ENCODE assay signal across 7 cellular contexts in genomic region chr6:155185041-155185440, GRCh38.
DNase-seq lines count a peak whose midpoint lies in the region; ATAC-seq and TF ChIP-seq lines count a peak whose summit lies in the region.
"Not testable (repeated sequence)": the region's sequence is repeated elsewhere in the genome, so short reads cannot be mapped to it uniquely, and the experiment has no call there.

No MANE protein-coding gene starts in this region.

- peaks cover 47 to 63% (median 57%) of the 10 kb centered on the region in 3 donors for H3K4me1 Mint-ChIP-seq in IgD-negative memory B cell
- peaks cover 58% of the 10 kb centered on the region for H3K4me1 Mint-ChIP-seq in activated T-helper 2 cell treated with anti-CD3 and anti-CD28 coated beads, Interferon-gamma antibody, Interleukin-2, Interleukin-4, amounts not matched to agents 10 μg/mL and 5 μg/mL and 100 μg/mL, durations not matched to agents 14 hours and 24 hours and 36 hours (ENCODE audit: low read depth)
- peaks cover 51% of the 10 kb centered on the region for H3K4me1 Mint-ChIP-seq in stimulated activated memory B cell treated with anti-CD40 and anti-IgM and Interleukin-4, amounts not matched to agents 10 μg/mL and 1 μg/mL and 100 μg/mL, for 72 hours

- not testable (repeated sequence) for ATAC-seq in stimulated activated memory B cell treated with anti-CD40 and anti-IgM and Interleukin-4, amounts not matched to agents 10 μg/mL and 1 μg/mL and 100 μg/mL, for 72 hours

- POLR2A ChIA-PET in PC-9 (lab: Charles Lee; ENCODE audit: unreplicated experiment), result interaction anchor here (0.6 to 1.0 kb wide), 5 partner anchors 12 to 72 kb away, joined by 3 to 28 read pairs (median 5); no protein-coding TSS in a partner anchor

- H3K36me3 Mint-ChIP-seq in IgD-negative memory B cell; stimulated activated memory B cell treated with anti-CD40 and anti-IgM and Interleukin-4, amounts not matched to agents 10 μg/mL and 1 μg/mL and 100 μg/mL, for 72 hours: not testable (repeated sequence)
- H3K36me3 Mint-ChIP-seq in activated T-helper 2 cell treated with anti-CD3 and anti-CD28 coated beads, Interferon-gamma antibody, Interleukin-2, Interleukin-4, amounts not matched to agents 10 μg/mL and 5 μg/mL and 100 μg/mL, durations not matched to agents 14 hours and 24 hours and 36 hours (ENCODE audit: low read depth), result peaks cover 56% of the 10 kb centered on the region

- not testable (repeated sequence) for H3K27ac ChIP-seq in DOHH2 (ENCODE audit: low read depth, low read length)
- peak overlapping the region; percentile 87 for H3K27ac ChIP-seq in PC-9
- H3K27ac ChIP-seq in SU-DHL-6 (ENCODE audit: low read depth, low read length), result peak overlapping the region; percentile 97
- H3K27ac ChIP-seq in epithelial cell of prostate, result peak overlapping the region; percentile 52

- peak overlapping the region; percentile 78 for H3K9ac ChIP-seq in SU-DHL-6 (ENCODE audit: low read length)

- peak overlapping the region; percentile 87 to 94 (median 88) for H3K27ac Mint-ChIP-seq in IgD-negative memory B cell
- peak overlapping the region; percentile 46 for H3K27ac Mint-ChIP-seq in activated T-helper 2 cell treated with anti-CD3 and anti-CD28 coated beads, Interferon-gamma antibody, Interleukin-2, Interleukin-4, amounts not matched to agents 10 μg/mL and 5 μg/mL and 100 μg/mL, durations not matched to agents 14 hours and 24 hours and 36 hours
- H3K27ac Mint-ChIP-seq in stimulated activated memory B cell treated with anti-CD40 and anti-IgM and Interleukin-4, amounts not matched to agents 10 μg/mL and 1 μg/mL and 100 μg/mL, for 72 hours, result peak overlapping the region; percentile 94

- intact Hi-C loops in PC-9 (cut with micrococcal nuclease; ENCODE audit: unreplicated experiment), result loop anchor here (1.0 to 5.0 kb wide), 3 partner anchors 39 to 127 kb away; partner anchors contain the start of gene TFB1M
- intact Hi-C loops in activated T-helper 2 cell treated with anti-CD3 and anti-CD28 coated beads, Interferon-gamma antibody, Interleukin-2, Interleukin-4, amounts not matched to agents 10 μg/mL and 5 μg/mL and 100 μg/mL, durations not matched to agents 14 hours and 24 hours and 36 hours (cut with micrococcal nuclease), result loop anchor here (5.0 kb wide), 1 partner anchor 578 kb away; no protein-coding TSS in a partner anchor

- H2AFZ ChIP-seq in PC-9; SU-DHL-6 (ENCODE audit: low read depth, low read length, severe bottlenecking): not testable (repeated sequence)

- H4K20me1 ChIP-seq in DOHH2 (ENCODE audit: control insufficient read depth, insufficient read depth, low read depth, low read length); PC-9 (ENCODE audit: insufficient read depth); SU-DHL-6 (ENCODE audit: low read depth, low read length): not testable (repeated sequence)

- H3K9me3 Mint-ChIP-seq in IgD-negative memory B cell; activated T-helper 2 cell treated with anti-CD3 and anti-CD28 coated beads, Interferon-gamma antibody, Interleukin-2, Interleukin-4, amounts not matched to agents 10 μg/mL and 5 μg/mL and 100 μg/mL, durations not matched to agents 14 hours and 24 hours and 36 hours; stimulated activated memory B cell treated with anti-CD40 and anti-IgM and Interleukin-4, amounts not matched to agents 10 μg/mL and 1 μg/mL and 100 μg/mL, for 72 hours: not testable (repeated sequence)

- not testable (repeated sequence) for H3K36me3 ChIP-seq in DOHH2 (ENCODE audit: control insufficient read depth, low read length); PC-9 (ENCODE audit: low read depth); SU-DHL-6 (ENCODE audit: low read length)

- H3K4me2 ChIP-seq in DOHH2 (ENCODE audit: low read length) (peak overlapping the region; percentile 74; the same call in 1 of the 2 replicates), PC-9 (peak overlapping the region; percentile 59), SU-DHL-6 (ENCODE audit: low read depth, low read length, poor library complexity, severe bottlenecking) (peak overlapping the region; percentile 99)

- peak overlapping the region; percentile 84 to 95 (median 88) for H3K4me3 Mint-ChIP-seq in IgD-negative memory B cell
- not testable (repeated sequence) for H3K4me3 Mint-ChIP-seq in activated T-helper 2 cell treated with anti-CD3 and anti-CD28 coated beads, Interferon-gamma antibody, Interleukin-2, Interleukin-4, amounts not matched to agents 10 μg/mL and 5 μg/mL and 100 μg/mL, durations not matched to agents 14 hours and 24 hours and 36 hours (ENCODE audit: low read depth); stimulated activated memory B cell treated with anti-CD40 and anti-IgM and Interleukin-4, amounts not matched to agents 10 μg/mL and 1 μg/mL and 100 μg/mL, for 72 hours

- TF ChIP-seq CTCF in DOHH2 (IDR thresholded peaks at IDR 0.05; ENCODE audit: low read depth, low read length, poor library complexity, severe bottlenecking); PC-9 (conservative IDR thresholded peaks at IDR 0.05); SU-DHL-6 (IDR thresholded peaks at IDR 0.05; ENCODE audit: insufficient read depth, low read length, poor library complexity, severe bottlenecking): not testable (repeated sequence)

- not testable (repeated sequence) for H3K27me3 ChIP-seq in DOHH2 (ENCODE audit: control insufficient read depth, low read length); PC-9 (ENCODE audit: insufficient read depth, low read depth); SU-DHL-6 (ENCODE audit: low read length)

- H3K79me2 ChIP-seq in DOHH2 (ENCODE audit: control insufficient read depth, low read length); PC-9 (ENCODE audit: low read depth): not testable (repeated sequence)
- peaks cover 72% of the 10 kb centered on the region for H3K79me2 ChIP-seq in SU-DHL-6 (ENCODE audit: insufficient read depth, low read length)

- not testable (repeated sequence) for H3F3A ChIP-seq in DOHH2 (ENCODE audit: control insufficient read depth, insufficient read depth)
- H3F3A ChIP-seq in PC-9 (ENCODE audit: insufficient read depth, low read depth) (peaks cover 22% of the 10 kb centered on the region; the same call in 1 of the 2 replicates), SU-DHL-6 (ENCODE audit: insufficient read depth) (peaks cover 31% of the 10 kb centered on the region)

- H3K9me2 ChIP-seq in DOHH2 (replicated peaks; ENCODE audit: control insufficient read depth, low read length); PC-9 (ENCODE audit: insufficient read depth); SU-DHL-6 (replicated peaks; ENCODE audit: insufficient read depth, low read length): not testable (repeated sequence)

- H3K4me3 ChIP-seq in DOHH2 (ENCODE audit: low read length), result peak overlapping the region; percentile 62; the same call in 1 of the 2 replicates
- not testable (repeated sequence) for H3K4me3 ChIP-seq in PC-9
- H3K4me3 ChIP-seq in SU-DHL-6 (ENCODE audit: insufficient read depth, low read length, poor library complexity, severe bottlenecking), result peak overlapping the region; percentile 77

- CTCF ChIA-PET in PC-9 (lab: Charles Lee), result interaction anchor here (1.2 kb wide), 1 partner anchor 63 kb away, joined by 15 read pairs; no protein-coding TSS in a partner anchor

- BruUV-seq in PC-9 (replicated peaks; lab: Mats Ljungman, UMichigan), result not testable (repeated sequence)

- peak; percentile 28 to 69 for DNase-seq in PC-9
- DNase-seq in activated T-helper 2 cell treated with anti-CD3 and anti-CD28 coated beads, Interferon-gamma antibody, Interleukin-2, Interleukin-4, amounts not matched to agents 10 μg/mL and 5 μg/mL and 100 μg/mL, durations not matched to agents 14 hours and 24 hours and 36 hours (ENCODE audit: low spot score); epithelial cell of prostate (ENCODE audit: low read depth, low spot score): not testable (repeated sequence)

- H3K27me3 Mint-ChIP-seq in IgD-negative memory B cell; activated T-helper 2 cell treated with anti-CD3 and anti-CD28 coated beads, Interferon-gamma antibody, Interleukin-2, Interleukin-4, amounts not matched to agents 10 μg/mL and 5 μg/mL and 100 μg/mL, durations not matched to agents 14 hours and 24 hours and 36 hours (ENCODE audit: low read depth); stimulated activated memory B cell treated with anti-CD40 and anti-IgM and Interleukin-4, amounts not matched to agents 10 μg/mL and 1 μg/mL and 100 μg/mL, for 72 hours: not testable (repeated sequence)

- peaks cover 51% of the 10 kb centered on the region for H3K4me1 ChIP-seq in DOHH2 (ENCODE audit: control insufficient read depth, low read length)
- H3K4me1 ChIP-seq in PC-9 (replicated peaks; ENCODE audit: insufficient read depth), result peaks cover 30% of the 10 kb centered on the region

- not testable (repeated sequence) for H3K9me3 ChIP-seq in DOHH2 (ENCODE audit: control insufficient read depth, insufficient read depth, low read length); PC-9 (ENCODE audit: insufficient read depth, low read depth); SU-DHL-6 (ENCODE audit: insufficient read depth, low read length)
